ENCODE assay signal across 1 cellular context in genomic region chr14:103770902-103771301, GRCh38.
TF ChIP-seq lines count a peak whose summit lies in the region.

No MANE protein-coding gene starts in this region.

TF ChIP-seq in H1, 55 proteins besides CTCF, POLR2A, EP300 and RAD21 (continued from another document):
- no peak for TF ChIP-seq CHD7 (IDR thresholded peaks at IDR 0.05; ENCODE audit: insufficient replicate concordance, low read length)
